ENCODE assay signal across 11 cellular contexts in genomic region chr5:131272365-131273123, GRCh38. TPM values are rescaled to one million over a fixed set of nuclear protein-coding genes. Genes with fewer than 3 reads are reported as not detected.
A peak's percentile ranks its signal among the peaks of the same experiment; 100 is the strongest.
DNase-seq lines count a peak whose midpoint lies in the region; ATAC-seq and TF ChIP-seq lines count a peak whose summit lies in the region.
"Had no signal": no experiment of that assay in that cellular context is flagged by ENCODE, and none has a peak within 500 bp of the region (broad histone marks: within the 10 kb centered on the region; RNA-seq: fewer than 3 reads in every experiment).

No MANE protein-coding gene starts in this region.

- no peaks in the 10 kb centered on the region for H3K9me3 Mint-ChIP-seq in activated T-cell treated with anti-CD3 and anti-CD28 coated beads, Interleukin-2, amount 50 U/mL, for 4 hours
- no peaks in the 10 kb centered on the region for H3K9me3 Mint-ChIP-seq in activated CD8-positive, alpha-beta T cell treated with anti-CD3 and anti-CD28 coated beads for 36 hours
- no peaks in the 10 kb centered on the region for H3K9me3 Mint-ChIP-seq in type B pancreatic cell

- POLR2A ChIA-PET in activated CD8-positive, alpha-beta T cell treated with anti-CD3 and anti-CD28 coated beads for 36 hours (lab: Charles Lee): interaction anchor here (0.6 to 15.5 kb wide), 15 partner anchors 8 to 121 kb away, joined by 3 to 170 read pairs (median 3); partner anchors contain the start of gene CDC42SE2

- peaks cover 15% of the 10 kb centered on the region for H3K36me3 Mint-ChIP-seq in activated T-cell treated with anti-CD3 and anti-CD28 coated beads, Interleukin-2, amount 50 U/mL, for 4 hours (ENCODE audit: insufficient read depth)
- peaks cover 43% of the 10 kb centered on the region for H3K36me3 Mint-ChIP-seq in activated CD8-positive, alpha-beta T cell treated with anti-CD3 and anti-CD28 coated beads for 36 hours (ENCODE audit: low read depth)
- peaks cover 8% of the 10 kb centered on the region for H3K36me3 Mint-ChIP-seq in type B pancreatic cell

- H3K27me3 ChIP-seq in MG63: no peaks in the 10 kb centered on the region

- peak overlapping the region; percentile 81 for H3K4me3 Mint-ChIP-seq in activated T-cell treated with anti-CD3 and anti-CD28 coated beads, Interleukin-2, amount 50 U/mL, for 4 hours
- H3K4me3 Mint-ChIP-seq in activated CD8-positive, alpha-beta T cell treated with anti-CD3 and anti-CD28 coated beads for 36 hours: peak overlapping the region; percentile 72
- H3K4me3 Mint-ChIP-seq in type B pancreatic cell: no peak overlapping the region

- H3K4me3 ChIP-seq in MG63: no peak overlapping the region

- CTCF ChIA-PET in activated CD8-positive, alpha-beta T cell treated with anti-CD3 and anti-CD28 coated beads for 36 hours (lab: Charles Lee): interaction anchor here (0.8 to 1.7 kb wide), 5 partner anchors 9 to 110 kb away, joined by 3 to 7 read pairs (median 3); partner anchors contain the start of gene CDC42SE2

- peak overlapping the region; percentile 91 for H3K27ac Mint-ChIP-seq in activated CD8-positive, alpha-beta T cell treated with anti-CD3 and anti-CD28 coated beads for 36 hours
- H3K27ac Mint-ChIP-seq in type B pancreatic cell: no peak overlapping the region

- intact Hi-C loops in activated CD8-positive, alpha-beta T cell treated with anti-CD3 and anti-CD28 coated beads for 36 hours (cut with micrococcal nuclease): no loop called here

- TF ChIP-seq CTCF in activated CD8-positive, alpha-beta T cell treated with anti-CD3 and anti-CD28 coated beads for 36 hours (IDR thresholded peaks at IDR 0.05): no peak
- no peak for TF ChIP-seq CTCF in type B pancreatic cell (conservative IDR thresholded peaks at IDR 0.05)

- DNase-seq in activated T-cell treated with anti-CD3 and anti-CD28 coated beads, Interleukin-2, amount 50 U/mL, for 4 hours: no peak
- DNase-seq in activated T-cell treated with anti-CD3 and anti-CD28 coated beads for 4 hours: no peak
- no peak for DNase-seq in activated CD8-positive, alpha-beta T cell treated with anti-CD3 and anti-CD28 coated beads for 36 hours
- DNase-seq in stimulated activated naive CD8-positive, alpha-beta T cell treated with anti-CD3 and anti-CD28 coated beads, Interleukin-15, Interleukin-2, amounts not matched to agents 100 U/mL and 50 U/mL, for 24 hours: no peak
- DNase-seq in type B pancreatic cell (ENCODE audit: extremely low spot score, unreplicated experiment): no peak
- DNase-seq in MG63: no peak
- DNase-seq: NCI-H526 treated with DMSO at 0.1 percent for 48 hours; stimulated activated CD4-positive, alpha-beta T cell treated with anti-CD3 and anti-CD28 coated beads, Interleukin-12 subunit alpha, Interleukin-12 subunit beta, amount 100 ng/mL, for 4 hours had no signal

- peaks cover 79% of the 10 kb centered on the region for H3K4me1 Mint-ChIP-seq in activated T-cell treated with anti-CD3 and anti-CD28 coated beads, Interleukin-2, amount 50 U/mL, for 4 hours (ENCODE audit: low read depth)
- H3K4me1 Mint-ChIP-seq in activated CD8-positive, alpha-beta T cell treated with anti-CD3 and anti-CD28 coated beads for 36 hours (ENCODE audit: low read depth): peaks cover 62% of the 10 kb centered on the region
- H3K4me1 Mint-ChIP-seq in type B pancreatic cell (ENCODE audit: unreplicated experiment): peaks cover 9% of the 10 kb centered on the region

- ATAC-seq in activated T-cell treated with anti-CD3 and anti-CD28 coated beads, Interleukin-2, amount 50 U/mL, for 4 hours: peak; percentile 75 to 76
- ATAC-seq in HG02798 (IDR thresholded peaks at IDR 0.05; ENCODE audit: poor library complexity, unreplicated experiment) (peak; percentile 24), HG03175 (IDR thresholded peaks at IDR 0.05; ENCODE audit: unreplicated experiment) (no peak)
- ATAC-seq in activated CD8-positive, alpha-beta T cell treated with anti-CD3 and anti-CD28 coated beads for 36 hours: peak; percentile 41
- peak; percentile 58 for ATAC-seq in stimulated activated naive CD8-positive, alpha-beta T cell treated with anti-CD3 and anti-CD28 coated beads, Interleukin-15, Interleukin-2, amounts not matched to agents 100 U/mL and 50 U/mL, for 24 hours
- ATAC-seq: HepG2 had no signal

- H3K9me3 ChIP-seq in MG63: no peaks in the 10 kb centered on the region

- H3K27me3 Mint-ChIP-seq in activated T-cell treated with anti-CD3 and anti-CD28 coated beads, Interleukin-2, amount 50 U/mL, for 4 hours (ENCODE audit: low read depth): no peaks in the 10 kb centered on the region
- H3K27me3 Mint-ChIP-seq in activated CD8-positive, alpha-beta T cell treated with anti-CD3 and anti-CD28 coated beads for 36 hours: no peaks in the 10 kb centered on the region
- no peaks in the 10 kb centered on the region for H3K27me3 Mint-ChIP-seq in type B pancreatic cell

- no peaks in the 10 kb centered on the region for H3K36me3 ChIP-seq in MG63

RNA-seq across cellular contexts. Expression of gene CDC42SE2, which starts 8.7 kb away (rescaled TPM):
- total RNA-seq in activated T-cell treated with anti-CD3 and anti-CD28 coated beads, Interleukin-2, amount 50 U/mL, for 4 hours: 100 to 1,000 TPM in 1 of 3 donors, 10 to 100 TPM in 2; 89.3 to 103 (median 97.5) TPM
- total RNA-seq in activated CD8-positive, alpha-beta T cell treated with anti-CD3 and anti-CD28 coated beads for 36 hours: 100 to 1,000 TPM; 100 to 102 TPM
- total RNA-seq in type B pancreatic cell (ENCODE audit: low replicate concordance): 26.0 and 27.8 TPM in 2 replicates
- 23.6 and 29.9 TPM in 2 replicates for total RNA-seq in MG63 (2014; rRNA removed; shearing (Covaris generic); ENCODE audit: low replicate concordance)
